In genomic region chr7:120272261-120272895, GRCh38 we compare ENCODE assay signal across 8 cellular contexts. TPM values are rescaled to one million over a fixed set of nuclear protein-coding genes. Genes with fewer than 3 reads are reported as not detected.
DNase-seq lines count a peak whose midpoint lies in the region; ATAC-seq and TF ChIP-seq lines count a peak whose summit lies in the region.

No MANE protein-coding gene starts in this region.

- DNase-seq in Right ventricle myocardium superior (no peak), cardiac septum (ENCODE audit: low spot score) (no peak), HEK293T (ENCODE audit: extremely low spot score) (peak; percentile 55), MM.1S (peak; percentile 84), SHP77 treated with DMSO at 0.1 percent for 48 hours (lab: John Stamatoyannopoulos, UW) (peak; percentile 46), myocyte (ENCODE audit: low read depth) (peak; percentile 71)
- no peak for DNase-seq in stimulated activated CD8-positive, alpha-beta memory T cell treated with anti-CD3 and anti-CD28 coated beads, Interleukin-4, amount 100 ng/mL, for 48 hours

- no peaks in the 10 kb centered on the region for H4K20me1 ChIP-seq in MM.1S (ENCODE audit: insufficient read depth, low read length)

- H3K36me3 ChIP-seq in MM.1S (replicated peaks; ENCODE audit: insufficient read depth, low read length) = no peaks in the 10 kb centered on the region

- peak overlapping the region; percentile 76 for H3K4me3 ChIP-seq in MM.1S (ENCODE audit: low read length)

- no peaks in the 10 kb centered on the region for H3K9me2 ChIP-seq in MM.1S (replicated peaks; ENCODE audit: insufficient read depth, low read length)

- H3F3A ChIP-seq in MM.1S (ENCODE audit: insufficient read depth, low read length) = 0 out of 2 replicates have a peak, but pooled peaks cover 5% of the 10 kb centered on the region

- H2AFZ ChIP-seq in MM.1S (ENCODE audit: low read length) = peak overlapping the region; percentile 87

- H3K27me3 ChIP-seq in MM.1S (replicated peaks; ENCODE audit: insufficient read depth, low read length) = no peaks in the 10 kb centered on the region

- TF ChIP-seq CTCF in MM.1S (IDR thresholded peaks at IDR 0.05; ENCODE audit: low read length) = peak; percentile 89

- intact Hi-C loops in Right ventricle myocardium superior (cut with DNase I) (loop anchor here (5.0 kb wide), 1 partner anchor 335 kb away; no protein-coding TSS in a partner anchor), cardiac septum (cut with DNase I) (loop anchor here (2.0 kb wide), 1 partner anchor 338 kb away; no protein-coding TSS in a partner anchor)

- CTCF ChIA-PET in HEK293T (lab: Yijun Ruan, JAX) = no interaction called here

- no peaks in the 10 kb centered on the region for H3K79me2 ChIP-seq in MM.1S (ENCODE audit: low read length)

- ATAC-seq in Right ventricle myocardium superior (ENCODE audit: poor library complexity) (peak; percentile 69), esophagus mucosa (peak; percentile 23)

- H3K27ac ChIP-seq in MM.1S (ENCODE audit: low read length) = no peak overlapping the region

- no peaks in the 10 kb centered on the region for H3K9me3 ChIP-seq in MM.1S (replicated peaks; ENCODE audit: insufficient read depth, low read length)

- H3K9ac ChIP-seq in MM.1S (ENCODE audit: low read length) = peak overlapping the region; percentile 50; the same call in 1 of the 2 replicates

- H3K4me1 ChIP-seq in MM.1S (ENCODE audit: low read length) = peaks cover 6% of the 10 kb centered on the region; the same call in 1 of the 2 replicates

- POLR2A ChIA-PET in HEK293T (lab: Yijun Ruan, JAX) = no interaction called here

- H3K4me2 ChIP-seq in MM.1S (ENCODE audit: low read depth, low read length) = peak overlapping the region; percentile 91

TF ChIP-seq in HEK293T, 16 proteins besides CTCF, POLR2A, EP300 and RAD21:
- TF ChIP-seq HDGF (IDR thresholded peaks at IDR 0.05; ENCODE audit: borderline replicate concordance) (no peak), L3MBTL2 (conservative IDR thresholded peaks at IDR 0.05) (no peak), ELF4 (IDR thresholded peaks at IDR 0.05) (no peak), FOXA1 (IDR thresholded peaks at IDR 0.05) (no peak), NFRKB (IDR thresholded peaks at IDR 0.05) (no peak), FOXM1 (IDR thresholded peaks at IDR 0.05; ENCODE audit: borderline replicate concordance) (no peak)

RNA-seq across cellular contexts. Expression of gene KCND2, which starts 0.6 kb away (rescaled TPM):
- total RNA-seq in Right ventricle myocardium superior = not detected
- total RNA-seq in cardiac septum = 0.22 TPM
- not detected for total RNA-seq in esophagus mucosa
- total RNA-seq in myocyte = 2.7 and 5.8 TPM in 2 replicates
- 0.16 TPM for polyA plus RNA-seq in myocyte (2012)

Comparison
In these comparisons a context has a peak if more than half of its experiments do, and no peak if none do; other contexts are left out.
1. DNase-seq: peak in HEK293T (single experiment), MM.1S (single experiment), SHP77 treated with DMSO at 0.1 percent for 48 hours (single experiment) and myocyte (single experiment); none in Right ventricle myocardium superior (single experiment), cardiac septum (single experiment) and stimulated activated CD8-positive, alpha-beta memory T cell treated with anti-CD3 and anti-CD28 coated beads, Interleukin-4, amount 100 ng/mL, for 48 hours (single experiment).